In genomic region chrX:154437971-154438893, GRCh38 we compare ENCODE assay signal across 10 cellular contexts. TPM values are rescaled to one million over a fixed set of nuclear protein-coding genes. Genes with fewer than 3 reads are reported as not detected.
DNase-seq lines count a peak whose midpoint lies in the region; ATAC-seq and TF ChIP-seq lines count a peak whose summit lies in the region.
"Had no signal": no experiment of that assay in that cellular context is flagged by ENCODE, and none has a peak within 500 bp of the region (broad histone marks: within the 10 kb centered on the region; RNA-seq: fewer than 3 reads in every experiment).

No MANE protein-coding gene starts in this region.

- POLR2A ChIA-PET in MCF 10A (lab: Yijun Ruan, JAX): interaction anchor here (0.9 to 1.1 kb wide), 3 partner anchors 40 to 109 kb away, joined by 3 to 4 read pairs (median 4); partner anchors contain the start of genes G6PD, IKBKG and RPL10

- BruUV-seq in MCF 10A (replicated peaks; lab: Mats Ljungman, UMichigan): TSS peak; percentile 8

- TF ChIP-seq CTCF in left ventricle myocardium inferior (IDR thresholded peaks at IDR 0.05; ENCODE audit: borderline replicate concordance) (no peak), MCF 10A (IDR thresholded peaks at IDR 0.05; ENCODE audit: unreplicated experiment) (no peak), vagina (IDR thresholded peaks at IDR 0.05) (no peak)

- H3K4me1 ChIP-seq in left ventricle myocardium inferior (peaks cover 21% of the 10 kb centered on the region), mesodermal cell (ENCODE audit: control insufficient read depth, insufficient read depth, low read length, poor library complexity, severe bottlenecking) (peaks cover 7% of the 10 kb centered on the region), vagina (peaks cover 20% of the 10 kb centered on the region)

- H3K36me3 Mint-ChIP-seq in MCF 10A (ENCODE audit: insufficient read depth, unreplicated experiment): peaks cover 34% of the 10 kb centered on the region

- 64 to 88% methylated on average over 10 to 13 of the region's 28 CpGs for WGBS in mesodermal cell (ENCODE audit: insufficient coverage in 2 of 2), 2 experiments

- H3K9me3 ChIP-seq in left ventricle myocardium inferior (replicated peaks): no peaks in the 10 kb centered on the region
- H3K9me3 ChIP-seq in mesodermal cell (ENCODE audit: control insufficient read depth, low read length): no peaks in the 10 kb centered on the region
- H3K9me3 ChIP-seq in vagina: no peaks in the 10 kb centered on the region

- no peak for DNase-seq in left ventricle myocardium inferior
- no peak for DNase-seq in left ventricle myocardium superior
- DNase-seq in MCF 10A (ENCODE audit: unreplicated experiment): no peak
- no peak for DNase-seq in vagina (ENCODE audit: extremely low spot score in 2 of 2)
- DNase-seq in cerebellar cortex (ENCODE audit: low spot score): no peak
- DNase-seq: GF-D8, NCI-H1694 had no signal

- H3K9me3 Mint-ChIP-seq in MCF 10A (ENCODE audit: unreplicated experiment): no peaks in the 10 kb centered on the region

- H3K4me3 Mint-ChIP-seq in MCF 10A (ENCODE audit: unreplicated experiment): peak overlapping the region; percentile 76

- H3K4me3 ChIP-seq in left ventricle myocardium inferior (peak overlapping the region; percentile 86), mesodermal cell (ENCODE audit: extremely low read depth, insufficient read depth, low read length, poor library complexity, severe bottlenecking) (peak overlapping the region; percentile 50), vagina (peak overlapping the region; percentile 58 to 74)

- no peak for ATAC-seq in left ventricle myocardium superior
- no peak for ATAC-seq in HG03139 (IDR thresholded peaks at IDR 0.05; ENCODE audit: unreplicated experiment)
- ATAC-seq in GM18502 (IDR thresholded peaks at IDR 0.05; ENCODE audit: poor library complexity, unreplicated experiment): no peak

- H3K27ac Mint-ChIP-seq in MCF 10A (ENCODE audit: low read depth, unreplicated experiment): no peak overlapping the region

- H3K4me1 Mint-ChIP-seq in MCF 10A (ENCODE audit: insufficient read depth, unreplicated experiment): no peaks in the 10 kb centered on the region

- no peaks in the 10 kb centered on the region for H3K27me3 ChIP-seq in left ventricle myocardium inferior (ENCODE audit: low read depth)
- no peaks in the 10 kb centered on the region for H3K27me3 ChIP-seq in vagina

- peaks cover 11% of the 10 kb centered on the region for H3K27me3 Mint-ChIP-seq in MCF 10A (ENCODE audit: insufficient read depth, unreplicated experiment)

- peaks cover 35% of the 10 kb centered on the region for H3K36me3 ChIP-seq in left ventricle myocardium inferior
- H3K36me3 ChIP-seq in mesodermal cell (ENCODE audit: control insufficient read depth, insufficient read depth, low read length): peaks cover 54% of the 10 kb centered on the region
- H3K36me3 ChIP-seq in vagina: peaks cover 0 to 12% of the 10 kb centered on the region in 2 donors

- no peak for TF ChIP-seq POLR2A in vagina (IDR thresholded peaks at IDR 0.05)

- CTCF ChIA-PET in MCF 10A (lab: Yijun Ruan, JAX): interaction anchor here (0.7 kb wide), 1 partner anchor 9 kb away, joined by 3 read pairs; no protein-coding TSS in a partner anchor

- intact Hi-C loops in left ventricle myocardium inferior (cut with micrococcal nuclease): no loop called here
- intact Hi-C loops in left ventricle myocardium superior (cut with micrococcal nuclease): no loop called here
- intact Hi-C loops in MCF 10A (cut with micrococcal nuclease): no loop called here
- intact Hi-C loops in vagina (cut with DNase I): no loop called here

- H3K27ac ChIP-seq in left ventricle myocardium inferior (replicated peaks): peak overlapping the region; percentile 94
- no peak overlapping the region for H3K27ac ChIP-seq in mesodermal cell (ENCODE audit: low read depth, low read length, severe bottlenecking)
- peak overlapping the region; percentile 91 for H3K27ac ChIP-seq in vagina

RNA-seq across cellular contexts. Expression of gene GDI1, which starts 1.3 kb away (rescaled TPM):
- total RNA-seq in left ventricle myocardium inferior: 79.3 TPM
- total RNA-seq in left ventricle myocardium superior: 86.2 TPM
- total RNA-seq in MCF 10A (2022): 89.9 and 121 TPM in 2 replicates
- 185 TPM for polyA plus RNA-seq in mesodermal cell (2013, experiment 1 of 2)
- 155 TPM for polyA plus RNA-seq in mesodermal cell (2013, experiment 2 of 2)
- total RNA-seq in vagina: 116 TPM

RNA-seq across cellular contexts. Expression of gene FAM50A, which starts 5.7 kb away (rescaled TPM):
- 41.1 TPM for total RNA-seq in left ventricle myocardium inferior
- 48.4 TPM for total RNA-seq in left ventricle myocardium superior
- 62.1 and 88.7 TPM in 2 replicates for total RNA-seq in MCF 10A (2022)
- polyA plus RNA-seq in mesodermal cell (2013, experiment 1 of 2): 85.1 TPM
- polyA plus RNA-seq in mesodermal cell (2013, experiment 2 of 2): 71.5 TPM
- total RNA-seq in vagina: 33.6 TPM

RNA-seq across cellular contexts. Expression of gene ATP6AP1, which starts 9.8 kb away (rescaled TPM):
- total RNA-seq in left ventricle myocardium inferior (84.1 TPM), left ventricle myocardium superior (81.0 TPM), MCF 10A (2022) (48.7 and 57.0 TPM in 2 replicates), vagina (54.5 TPM)
- 141 TPM for polyA plus RNA-seq in mesodermal cell (2013, experiment 1 of 2)
- polyA plus RNA-seq in mesodermal cell (2013, experiment 2 of 2): 121 TPM

RNA-seq across cellular contexts. Expression of gene PLXNA3, which starts 19.8 kb away (rescaled TPM):
- total RNA-seq in left ventricle myocardium inferior (16.6 TPM), left ventricle myocardium superior (22.0 TPM), MCF 10A (2022) (47.6 and 48.0 TPM in 2 replicates), vagina (20.1 TPM)
- 45.2 TPM for polyA plus RNA-seq in mesodermal cell (2013, experiment 1 of 2)
- polyA plus RNA-seq in mesodermal cell (2013, experiment 2 of 2): 47.4 TPM

RNA-seq across cellular contexts. Expression of gene TAFAZZIN, which starts 26.9 kb away (rescaled TPM):
- total RNA-seq in left ventricle myocardium inferior: 39.8 TPM
- total RNA-seq in left ventricle myocardium superior: 38.0 TPM
- total RNA-seq in MCF 10A (2022): 48.0 and 59.1 TPM in 2 replicates
- polyA plus RNA-seq in mesodermal cell (2013, experiment 1 of 2): 38.4 TPM
- 28.4 TPM for polyA plus RNA-seq in mesodermal cell (2013, experiment 2 of 2)
- total RNA-seq in vagina: 59.2 TPM
